19 cellular contexts compared by ENCODE assay signal in the genomic region with DNA sequence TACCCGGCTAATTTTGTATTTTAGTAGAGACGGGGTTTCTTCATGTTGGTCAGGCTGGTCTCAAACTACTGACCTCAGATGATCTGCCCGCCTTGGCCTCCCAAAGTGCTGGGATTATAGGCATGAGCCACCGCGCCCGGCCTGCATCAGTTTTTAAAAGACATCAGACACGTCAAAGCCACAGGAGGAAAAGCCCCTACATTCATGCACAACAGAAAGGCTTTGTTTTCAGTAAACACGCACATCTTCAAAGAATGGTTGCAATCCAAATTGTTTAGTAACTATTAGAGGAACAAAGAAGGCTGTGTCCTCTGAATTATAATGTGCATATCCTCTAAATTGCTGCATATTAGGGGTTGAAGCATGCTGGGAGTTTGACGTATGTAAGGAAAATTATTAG. TPM values are rescaled to one million over a fixed set of nuclear protein-coding genes. Genes with fewer than 3 reads are reported as not detected.
DNase-seq lines count a peak whose midpoint lies in the region; ATAC-seq, FAIRE-seq and TF ChIP-seq lines count a peak whose summit lies in the region.
"Had no signal": no experiment of that assay in that cellular context is flagged by ENCODE, and none has a peak within 500 bp of the region (broad histone marks: within the 10 kb centered on the region; RNA-seq: fewer than 3 reads in every experiment).

No MANE protein-coding gene starts in this region.

- H2AFZ ChIP-seq in IMR-90 (replicated peaks; ENCODE audit: low read length, poor library complexity): no peak overlapping the region
- H2AFZ ChIP-seq in GM12878 (ENCODE audit: control insufficient read depth, low read depth, low read length): no peak overlapping the region

- in situ Hi-C loops in IMR-90 (cut with MboI; ENCODE audit: low sequenced_read_pairs): no loop called here
- in situ Hi-C loops in GM12878 (cut with MboI): no loop called here

- no peak overlapping the region for H2BK20ac ChIP-seq in IMR-90 (ENCODE audit: low read depth, low read length)

- RAD21 ChIA-PET in GM12878 (lab: Charles Lee; ENCODE audit: unreplicated experiment): interaction anchor here (1.2 to 1.4 kb wide), 2 partner anchors 12 to 24 kb away, joined by 4 to 6 read pairs; no protein-coding TSS in a partner anchor

- dilution Hi-C loops in IMR-90 (cut with HindIII; ENCODE audit: low sequenced_read_pairs, unreplicated experiment): no loop called here

- no peak overlapping the region for H4K5ac ChIP-seq in IMR-90 (ENCODE audit: low read depth, low read length)

- BruUV-seq in IMR-90 (replicated peaks; lab: Mats Ljungman, UMichigan) (no TSS peak), GM12878 (replicated peaks; lab: Mats Ljungman, UMichigan) (no TSS peak)

- no peaks in the 10 kb centered on the region for H3K27me3 ChIP-seq in IMR-90 (ENCODE audit: control insufficient read depth, insufficient read depth, low read length)
- no peaks in the 10 kb centered on the region for H3K27me3 ChIP-seq in GM12878 (replicated peaks in 1 of 2; ENCODE audit: control insufficient read depth in 2 of 2, insufficient read depth in 2 of 2, low read length in 1 of 2)
- no peaks in the 10 kb centered on the region for H3K27me3 ChIP-seq in endodermal cell (ENCODE audit: control insufficient read depth, insufficient read depth, low read length, poor library complexity, severe bottlenecking)
- H3K27me3 ChIP-seq: Peyer's patch had no signal

- peaks cover 5% of the 10 kb centered on the region for H3K9me1 ChIP-seq in IMR-90 (ENCODE audit: insufficient read depth, low read length)

- ATAC-seq in IMR-90 (ENCODE audit: low read depth): no peak
- ATAC-seq in GM12878: peak; percentile 56
- ATAC-seq in effector memory CD8-positive, alpha-beta T cell (replicated peaks): no peak
- ATAC-seq: A549 had no signal

- no peak overlapping the region for H2AK9ac ChIP-seq in IMR-90 (replicated peaks; ENCODE audit: low read depth, low read length, poor library complexity)

- no peak overlapping the region for H3K27ac ChIP-seq in IMR-90 (ENCODE audit: insufficient read depth, low read length)
- H3K27ac ChIP-seq in GM12878 (ENCODE audit: control insufficient read depth, insufficient read depth): no peak overlapping the region
- no peak overlapping the region for H3K27ac ChIP-seq in endodermal cell (ENCODE audit: low read depth, low read length)
- H3K27ac ChIP-seq: A549, Peyer's patch had no signal

- intact Hi-C loops in IMR-90 (cut with micrococcal nuclease): no loop called here
- intact Hi-C loops in GM12878 (cut with micrococcal nuclease; ENCODE audit: unreplicated experiment): no loop called here

- SMC1A ChIA-PET in GM12878 (lab: Charles Lee; ENCODE audit: uncharacterized antibody, unreplicated experiment): interaction anchor here (1.5 to 1.7 kb wide), 2 partner anchors 24 to 157 kb away, joined by 5 to 8 read pairs; no protein-coding TSS in a partner anchor

- H3K9ac ChIP-seq in IMR-90 (ENCODE audit: low read depth, low read length) (no peak overlapping the region), GM12878 (ENCODE audit: control insufficient read depth, insufficient read depth, low read length) (no peak overlapping the region), endodermal cell (ENCODE audit: extremely low read depth, low read length, poor library complexity, severe bottlenecking) (no peak overlapping the region)

- no peak overlapping the region for H3K4me3 Mint-ChIP-seq in effector memory CD8-positive, alpha-beta T cell
- H3K4me3 Mint-ChIP-seq in endodermal cell: no peak overlapping the region
- H3K4me3 Mint-ChIP-seq: CD14-positive monocyte had no signal

- no peak overlapping the region for H3K23ac ChIP-seq in IMR-90 (ENCODE audit: low read depth, low read length)

- FAIRE-seq in GM12878 (lab: Jason Lieb, UNC): no peak
- FAIRE-seq: A549, GM12891 had no signal

- H2BK5ac ChIP-seq in IMR-90 (ENCODE audit: low read depth, low read length, poor library complexity, severe bottlenecking): no peak overlapping the region

- no peak for TF ChIP-seq EP300 in GM12878 (IDR thresholded peaks at IDR 0.05; ENCODE audit: borderline replicate concordance in 1 of 2, control insufficient read depth in 1 of 2, low read depth in 2 of 2, low read length in 2 of 2)

- no peak overlapping the region for H3K4me3 ChIP-seq in IMR-90 (ENCODE audit: insufficient read depth, low read depth, low read length)
- H3K4me3 ChIP-seq in GM12878: no peak overlapping the region
- H3K4me3 ChIP-seq in endodermal cell (ENCODE audit: low read length): no peak overlapping the region
- H3K4me3 ChIP-seq: A549, Peyer's patch had no signal

- no peak overlapping the region for H3K14ac ChIP-seq in IMR-90 (replicated peaks; ENCODE audit: low read depth, low read length)

- H3K9me3 ChIP-seq in IMR-90 (ENCODE audit: control insufficient read depth, insufficient read depth, low read length): peaks cover 8% of the 10 kb centered on the region
- H3K9me3 ChIP-seq in GM12878 (replicated peaks; ENCODE audit: control insufficient read depth, insufficient read depth, low read length): peaks cover 15% of the 10 kb centered on the region
- H3K9me3 ChIP-seq in endodermal cell (ENCODE audit: control insufficient read depth, low read length): peaks cover 18% of the 10 kb centered on the region

- H2BK15ac ChIP-seq in IMR-90 (ENCODE audit: low read depth, low read length): no peak overlapping the region

- peaks cover 5 to 11% of the 10 kb centered on the region in 2 donors for H3K4me1 Mint-ChIP-seq in effector memory CD8-positive, alpha-beta T cell (ENCODE audit: low read depth in 2 of 2)
- no peaks in the 10 kb centered on the region for H3K4me1 Mint-ChIP-seq in endodermal cell
- H3K4me1 Mint-ChIP-seq: CD14-positive monocyte had no signal

- TF ChIP-seq CTCF in IMR-90 (conservative IDR thresholded peaks at IDR 0.05; ENCODE audit: low read depth, low read length): no peak
- TF ChIP-seq CTCF in GM12878 (IDR thresholded peaks at IDR 0.05 in 2 of 3, conservative IDR thresholded peaks at IDR 0.05 in 1 of 3; ENCODE audit: control insufficient read depth in 2 of 3, extremely low read depth in 1 of 3, insufficient read depth in 1 of 3, low read depth in 3 of 3, low read length in 3 of 3): no peak
- TF ChIP-seq CTCF in endodermal cell (conservative IDR thresholded peaks at IDR 0.05): no peak

- H3K4ac ChIP-seq in IMR-90 (ENCODE audit: low read depth, low read length): no peak overlapping the region

- H4K91ac ChIP-seq in IMR-90 (ENCODE audit: insufficient read depth, low read depth, low read length): no peak overlapping the region

- no peak overlapping the region for H4K8ac ChIP-seq in IMR-90 (ENCODE audit: low read depth in 2 of 2, low read length in 2 of 2)

- H3K18ac ChIP-seq in IMR-90 (ENCODE audit: low read depth, low read length): no peak overlapping the region

- H3K36me3 ChIP-seq in IMR-90 (ENCODE audit: control insufficient read depth, insufficient read depth, low read length) (no peaks in the 10 kb centered on the region), GM12878 (ENCODE audit: control insufficient read depth in 2 of 2, insufficient read depth in 2 of 2, low read length in 1 of 2) (no peaks in the 10 kb centered on the region), endodermal cell (ENCODE audit: control insufficient read depth, insufficient read depth, low read length) (no peaks in the 10 kb centered on the region)
- H3K36me3 ChIP-seq: Peyer's patch had no signal

- H2AK5ac ChIP-seq in IMR-90 (ENCODE audit: low read depth, low read length): no peak overlapping the region

- no peak overlapping the region for H3K27ac Mint-ChIP-seq in effector memory CD8-positive, alpha-beta T cell
- no peak overlapping the region for H3K27ac Mint-ChIP-seq in endodermal cell
- H3K27ac Mint-ChIP-seq: CD14-positive monocyte had no signal

- POLR2A ChIA-PET in IMR-90 (lab: Charles Lee; ENCODE audit: unreplicated experiment) (no interaction called here), GM12878 (lab: Charles Lee) (no interaction called here)

- H3K27me3 Mint-ChIP-seq in effector memory CD8-positive, alpha-beta T cell: peaks cover 9 to 14% of the 10 kb centered on the region in 2 donors
- no peaks in the 10 kb centered on the region for H3K27me3 Mint-ChIP-seq in endodermal cell (ENCODE audit: insufficient read depth)

- TF ChIP-seq RAD21 in IMR-90 (IDR thresholded peaks at IDR 0.05; ENCODE audit: low read length) (no peak), GM12878 (IDR thresholded peaks at IDR 0.05; ENCODE audit: insufficient read depth, low read depth, low read length) (no peak)

- no peak overlapping the region for H3K56ac ChIP-seq in IMR-90 (ENCODE audit: extremely low read depth, insufficient read depth, low read length)

- CTCF ChIA-PET in IMR-90 (lab: Yijun Ruan, JAX) (no interaction called here), GM12878 (lab: Yijun Ruan, JAX) (interaction anchor here (0.8 kb wide), 1 partner anchor 157 kb away, joined by 3 read pairs; no protein-coding TSS in a partner anchor)

- H4K20me1 ChIP-seq in IMR-90 (ENCODE audit: insufficient read depth, low read length) (no peaks in the 10 kb centered on the region), GM12878 (ENCODE audit: control insufficient read depth, insufficient read depth) (no peaks in the 10 kb centered on the region)

- no peak overlapping the region for H3K4me2 ChIP-seq in IMR-90 (ENCODE audit: low read depth, low read length)
- H3K4me2 ChIP-seq in GM12878 (ENCODE audit: control insufficient read depth, insufficient read depth): no peak overlapping the region
- H3K4me2 ChIP-seq: A549 had no signal

- no peaks in the 10 kb centered on the region for H3K36me3 Mint-ChIP-seq in effector memory CD8-positive, alpha-beta T cell (ENCODE audit: insufficient read depth)
- H3K36me3 Mint-ChIP-seq in endodermal cell (ENCODE audit: low read depth): peaks cover 3% of the 10 kb centered on the region

- no peaks in the 10 kb centered on the region for H3K79me2 ChIP-seq in GM12878 (ENCODE audit: control insufficient read depth, insufficient read depth, low read length)

- DNase-seq in IMR-90 (no peak), GM12878 (ENCODE audit: low read depth, low spot score) (no peak), hippocampal formation (lab: John Stamatoyannopoulos, UW) (peak; percentile 33 to 89), putamen (ENCODE audit: low spot score) (peak; percentile 89), occipital lobe (lab: John Stamatoyannopoulos, UW) (no peak), H4 (ENCODE audit: low spot score) (no peak), endodermal cell (no peak)
- no peak for DNase-seq in effector memory CD8-positive, alpha-beta T cell
- DNase-seq: GOT3, Karpas-422, MM.1S, NCI-H1105, NCI-H187, NCI-H774, Peyer's patch, SHP77 treated with DMSO at 0.1 percent for 48 hours had no signal

- 0 out of 2 replicates have a peak overlapping the region, but pooled peaks have one; percentile 3 for H2BK120ac ChIP-seq in IMR-90 (ENCODE audit: low read depth, low read length)

- WGBS in IMR-90 (ENCODE audit: extremely low coverage in 2 of 2, insufficient read length in 1 of 2), 2 experiments: 100% methylated on average over 1 of the region's 9 CpGs; no CpG with 5 or more reads in 1 of the 2 experiments
- 96% methylated on average over 9 of the region's 9 CpGs for WGBS in GM12878 (ENCODE audit: insufficient coverage, insufficient replicate concordance, low lambda C conversion rate, missing lambda C conversion rate)
- WGBS in endodermal cell (ENCODE audit: insufficient coverage in 1 of 2, insufficient read length in 1 of 2), 2 experiments: 89 to 93% methylated on average over 5 to 9 of the region's 9 CpGs

- H3K9me3 Mint-ChIP-seq in effector memory CD8-positive, alpha-beta T cell: peaks cover 2 to 11% of the 10 kb centered on the region in 2 donors
- peaks cover 17% of the 10 kb centered on the region for H3K9me3 Mint-ChIP-seq in endodermal cell

- TF ChIP-seq POLR2A in IMR-90 (IDR thresholded peaks at IDR 0.05; ENCODE audit: low read depth, low read length) (no peak), GM12878 (IDR thresholded peaks at IDR 0.05; ENCODE audit: low read depth, low read length) (no peak)

- H3K4me1 ChIP-seq in IMR-90 (ENCODE audit: control insufficient read depth, insufficient read depth, low read length) (peaks cover 5% of the 10 kb centered on the region), GM12878 (ENCODE audit: control insufficient read depth, insufficient read depth, low read length) (peaks cover 5% of the 10 kb centered on the region), endodermal cell (ENCODE audit: control insufficient read depth, insufficient read depth, low read length) (no peaks in the 10 kb centered on the region)
- H3K4me1 ChIP-seq: A549, Peyer's patch had no signal

- 0 out of 4 replicates have a peak, but pooled peaks cover 0 to 5% of the 10 kb centered on the region in 2 experiments for H3K79me1 ChIP-seq in IMR-90 (ENCODE audit: low read depth in 1 of 2, low read length in 2 of 2)

RNA-seq across cellular contexts. Expression of a gene that starts 53.3 kb away (rescaled TPM):
- total RNA-seq in IMR-90 (2012; rRNA removed) (14.2 and 21.1 TPM in 2 replicates), GM12878 (2014; rRNA removed) (4.6 and 5.0 TPM in 2 replicates), GM12878 (2014; rRNA removed; fragmentation: Illumina TruSeq; extraction: Trizol) (2.9 and 3.4 TPM in 2 replicates), GM12878 (2021) (4.0 and 4.5 TPM in 2 replicates), occipital lobe (19.5 TPM), endodermal cell (10 to 100 TPM; 25.7 to 27.8 TPM)
- polyA plus RNA-seq in IMR-90 (2012; rRNA removed) (12.0 and 14.8 TPM in 2 replicates), GM12878 (2011; rRNA removed) (9.4 and 10.3 TPM in 2 replicates), GM12878 (2014; fragmentation: Illumina TruSeq; extraction: Trizol) (3.9 and 5.6 TPM in 2 replicates), GM12878 (2014; fragmentation: Nextera tagmentation; extraction: Ambion mirVana) (1 to 10 TPM; 6.1 to 9.2 TPM), GM12878 (2014; rRNA removed) (3.5 and 5.7 TPM in 2 replicates), GM12878 (2016; fragmentation: Nextera tagmentation; extraction: Ambion mirVana) (1 to 10 TPM; 4.6 to 5.5 TPM)
- 9.0 and 13.6 TPM in 2 replicates for polyA plus RNA-seq in IMR-90 (2012; cell fraction: cytosol; rRNA removed)
- 7.5 and 11.5 TPM in 2 replicates for polyA plus RNA-seq in IMR-90 (2012; cell fraction: nucleus; rRNA removed; ENCODE audit: low replicate concordance)
- 6.9 and 10.1 TPM in 2 replicates for total RNA-seq in GM12878 (2013; cell fraction: nucleolus; rRNA removed)
- polyA plus RNA-seq in GM12878 (2011; ENCODE audit: low read depth): 6.5 TPM
- 9.5 and 11.8 TPM in 2 replicates for polyA plus RNA-seq in GM12878 (2011; cell fraction: cytosol; rRNA removed)
- polyA plus RNA-seq in GM12878 (2011; cell fraction: nucleus; rRNA removed): 4.6 and 6.4 TPM in 2 replicates
- polyA plus RNA-seq in GM12878 (2012): 3.4 and 4.4 TPM in 2 replicates
- polyA minus RNA-seq in GM12878 (2011; rRNA and poly(A)+ RNA removed): 12.8 and 14.2 TPM in 2 replicates
- 2.7 and 3.6 TPM in 2 replicates for polyA minus RNA-seq in GM12878 (2011; cell fraction: cytosol; rRNA and poly(A)+ RNA removed)
- 8.3 and 10.5 TPM in 2 replicates for polyA minus RNA-seq in GM12878 (2011; cell fraction: nucleus; rRNA and poly(A)+ RNA removed)
- total RNA-seq in H4 (2014; rRNA removed; shearing (Covaris generic)): 20.1 and 23.8 TPM in 2 replicates
- polyA plus RNA-seq in endodermal cell (2013, experiment 1 of 2): 17.7 TPM
- polyA plus RNA-seq in endodermal cell (2013, experiment 2 of 2): 13.5 TPM

RNA-seq across cellular contexts. Expression of a gene that starts 53.5 kb away (rescaled TPM):
- 28.1 and 31.4 TPM in 2 replicates for total RNA-seq in IMR-90 (2012; rRNA removed)
- 9.9 and 11.1 TPM in 2 replicates for polyA plus RNA-seq in IMR-90 (2012; rRNA removed)
- 5.4 and 7.0 TPM in 2 replicates for polyA plus RNA-seq in IMR-90 (2012; cell fraction: cytosol; rRNA removed)
- polyA plus RNA-seq in IMR-90 (2012; cell fraction: nucleus; rRNA removed; ENCODE audit: low replicate concordance): 7.2 and 16.3 TPM in 2 replicates
- total RNA-seq in GM12878 (2013; cell fraction: nucleolus; rRNA removed): 97.4 and 107 TPM in 2 replicates
- 21.4 and 24.4 TPM in 2 replicates for total RNA-seq in GM12878 (2014; rRNA removed)
- total RNA-seq in GM12878 (2014; rRNA removed; fragmentation: Illumina TruSeq; extraction: Trizol): 26.2 and 28.3 TPM in 2 replicates
- total RNA-seq in GM12878 (2021): 23.8 and 27.7 TPM in 2 replicates
- polyA plus RNA-seq in GM12878 (2011; ENCODE audit: low read depth): 13.7 TPM
- polyA plus RNA-seq in GM12878 (2011; rRNA removed): 42.6 and 51.2 TPM in 2 replicates
- 29.7 and 37.3 TPM in 2 replicates for polyA plus RNA-seq in GM12878 (2011; cell fraction: cytosol; rRNA removed)
- 36.6 and 36.9 TPM in 2 replicates for polyA plus RNA-seq in GM12878 (2011; cell fraction: nucleus; rRNA removed)
- polyA plus RNA-seq in GM12878 (2012): 18.5 and 18.9 TPM in 2 replicates
- polyA plus RNA-seq in GM12878 (2014; fragmentation: Illumina TruSeq; extraction: Trizol): 24.5 and 28.5 TPM in 2 replicates
- polyA plus RNA-seq in GM12878 (2014; fragmentation: Nextera tagmentation; extraction: Ambion mirVana): 10 to 100 TPM; 34.1 to 40.3 TPM
- polyA plus RNA-seq in GM12878 (2014; rRNA removed): 18.0 and 19.4 TPM in 2 replicates
- polyA plus RNA-seq in GM12878 (2016; fragmentation: Nextera tagmentation; extraction: Ambion mirVana): 10 to 100 TPM; 45.8 to 48.7 TPM
- 59.0 and 62.4 TPM in 2 replicates for polyA minus RNA-seq in GM12878 (2011; rRNA and poly(A)+ RNA removed)
- 9.0 and 19.4 TPM in 2 replicates for polyA minus RNA-seq in GM12878 (2011; cell fraction: cytosol; rRNA and poly(A)+ RNA removed)
- 72.8 and 89.1 TPM in 2 replicates for polyA minus RNA-seq in GM12878 (2011; cell fraction: nucleus; rRNA and poly(A)+ RNA removed)
- total RNA-seq in occipital lobe: 38.4 TPM
- 18.1 and 19.0 TPM in 2 replicates for total RNA-seq in H4 (2014; rRNA removed; shearing (Covaris generic))
- 10 to 100 TPM; 39.4 to 41.8 TPM for total RNA-seq in endodermal cell
- polyA plus RNA-seq in endodermal cell (2013, experiment 1 of 2): 24.6 TPM
- polyA plus RNA-seq in endodermal cell (2013, experiment 2 of 2): 23.7 TPM

Comparison
In these comparisons a context has a peak if more than half of its experiments do, and no peak if none do; other contexts are left out.
1. DNase-seq: peak in hippocampal formation (2 of 2) and putamen (single experiment); none in IMR-90 (single experiment), GM12878 (single experiment), effector memory CD8-positive, alpha-beta T cell (0 of 3), occipital lobe (single experiment), H4 (single experiment) and endodermal cell (single experiment).